23 cellular contexts compared by ENCODE assay signal in genomic region chr15:55856506-55856905, GRCh38.
"Had no signal": no experiment of that assay in that cellular context is flagged by ENCODE, and none has a peak within 500 bp of the region (broad histone marks: within the 10 kb centered on the region; RNA-seq: fewer than 3 reads in every experiment).

No MANE protein-coding gene starts in this region.

- H3K9me3 ChIP-seq: gastroesophageal sphincter, stomach, suprapubic skin, tibial nerve had no signal

- ATAC-seq: activated CD4-positive, alpha-beta T cell treated with anti-CD3 and anti-CD28 coated beads for 36 hours; activated T-cell treated with anti-CD3 and anti-CD28 coated beads, Interleukin-2, amount 50 U/mL, for 72 hours; gastroesophageal sphincter; left colon; sciatic nerve; stimulated activated memory B cell treated with anti-CD40 and anti-IgM and Interleukin-4, amounts not matched to agents 10 μg/mL and 1 μg/mL and 100 μg/mL, for 72 hours; WTC11 had no signal

- H3K4me1 ChIP-seq: gastroesophageal sphincter, stomach, suprapubic skin, tibial nerve had no signal

- H3K36me3 ChIP-seq: cardiac muscle cell had no signal

- H3K27ac ChIP-seq: cardiac muscle cell, gastroesophageal sphincter, stomach, suprapubic skin, tibial nerve had no signal

- DNase-seq: activated CD4-positive, alpha-beta T cell treated with anti-CD3 and anti-CD28 coated beads for 36 hours; activated CD4-positive, alpha-beta T cell treated with anti-CD3 and anti-CD28 coated beads, Interleukin-2, amount 50 U/mL, for 48 hours; activated effector memory CD4-positive, alpha-beta T cell treated with anti-CD3 and anti-CD28 coated beads, Interleukin-2, amount 50 U/mL, for 16 hours; activated naive CD4-positive, alpha-beta T cell treated with anti-CD3 and anti-CD28 coated beads, Interleukin-2, amount 10 ng/mL, durations not matched to agents 7 days and 5 days; activated T-cell treated with anti-CD3 and anti-CD28 coated beads, Interleukin-2, amount 50 U/mL, for 72 hours; effector CD4-positive, alpha-beta T cell; head of caudate nucleus; hypothalamus; islet precursor cell; left colon; naive B cell; nucleus accumbens; stimulated activated CD4-positive, alpha-beta T cell treated with anti-CD3 and anti-CD28 coated beads, Interleukin-15, amount 100 ng/mL, for 24 hours; stomach had no signal

- H3K27me3 ChIP-seq: cardiac muscle cell, gastroesophageal sphincter, stomach, suprapubic skin, tibial nerve had no signal

- FAIRE-seq: endometrium had no signal

- H3K4me2 ChIP-seq: smooth muscle cell had no signal

- H3K4me3 ChIP-seq: cardiac muscle cell, gastroesophageal sphincter, smooth muscle cell, stomach, suprapubic skin, tibial nerve had no signal
